Comparison of ENCODE assay signal across 8 cellular contexts in the genomic region with DNA sequence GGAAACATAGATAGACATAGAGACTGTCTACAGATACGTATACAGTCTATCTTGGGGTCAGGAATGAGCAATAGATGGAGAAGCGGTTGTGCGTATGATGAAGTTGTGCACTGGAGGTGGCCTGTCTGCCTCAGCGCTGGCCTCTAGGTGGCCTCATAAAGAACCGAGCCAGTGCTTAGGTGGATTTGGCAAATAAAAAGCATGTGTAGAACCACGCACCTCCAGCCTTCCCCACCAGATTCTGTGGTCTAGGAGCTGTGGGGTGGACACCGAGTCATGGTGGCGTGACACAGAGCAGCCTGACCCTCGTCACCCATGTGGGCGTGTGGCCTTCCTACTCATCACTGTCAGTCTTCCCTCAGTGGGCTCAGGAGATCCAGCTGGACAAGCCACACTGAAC.
A peak's percentile ranks its signal among the peaks of the same experiment; 100 is the strongest.
DNase-seq lines count a peak whose midpoint lies in the region; ATAC-seq and TF ChIP-seq lines count a peak whose summit lies in the region.

No MANE protein-coding gene starts in this region.

- DNase-seq in AG08395 (ENCODE audit: low spot score), result peak; percentile 31
- no peak for DNase-seq in WERI-Rb-1
- peak; percentile 36 for DNase-seq in fibroblast of pulmonary artery (ENCODE audit: low read depth)
- peak in 2 of 3 donors; percentile 31 to 51 for DNase-seq in stimulated activated CD4-positive, alpha-beta T cell treated with anti-CD3 and anti-CD28 coated beads, TNF-alpha, amount 100 ng/mL, for 48 hours (ENCODE audit: low read depth in 3 of 3)
- DNase-seq in AG20443 (ENCODE audit: low spot score), result no peak
- no peak for DNase-seq in coronary artery (ENCODE audit: low spot score)

- peaks cover 40% of the 10 kb centered on the region for H3K36me3 ChIP-seq in WERI-Rb-1

- no peak overlapping the region for H3K27ac ChIP-seq in WERI-Rb-1
- H3K27ac ChIP-seq in coronary artery, result peak overlapping the region in 1 of 2 donors; percentile 32

- no peaks in the 10 kb centered on the region for H3K9me3 ChIP-seq in WERI-Rb-1 (ENCODE audit: severe bottlenecking)

- no peaks in the 10 kb centered on the region for H3K27me3 ChIP-seq in WERI-Rb-1 (ENCODE audit: insufficient read depth, low read depth, severe bottlenecking)

- no peak overlapping the region for H3K4me3 ChIP-seq in GM12875 (ENCODE audit: low read depth, low read length)
- no peak overlapping the region for H3K4me3 ChIP-seq in WERI-Rb-1 (ENCODE audit: low read depth, low read length)
- H3K4me3 ChIP-seq in fibroblast of pulmonary artery (replicated peaks; ENCODE audit: low read depth, low read length), result no peak overlapping the region
- H3K4me3 ChIP-seq in coronary artery, result no peak overlapping the region

- no peak for ATAC-seq in HG03342 (IDR thresholded peaks at IDR 0.05; ENCODE audit: unreplicated experiment)

- peak; percentile 40; the same call in 1 of the 2 replicates for TF ChIP-seq CTCF in GM12875 (IDR thresholded peaks at IDR 0.05; ENCODE audit: borderline replicate concordance, insufficient read depth, low read depth, low read length)
- peak; percentile 82 for TF ChIP-seq CTCF in WERI-Rb-1 (IDR thresholded peaks at IDR 0.05; ENCODE audit: low read depth, low read length)
- peak; percentile 50 for TF ChIP-seq CTCF in fibroblast of pulmonary artery (IDR thresholded peaks at IDR 0.05; ENCODE audit: low read length, missing control alignments)
- TF ChIP-seq CTCF in coronary artery (IDR thresholded peaks at IDR 0.05), result no peak

Comparison
In these comparisons a context has a peak if more than half of its experiments do, and no peak if none do; other contexts are left out.
1. DNase-seq: peak in AG08395 (single experiment), fibroblast of pulmonary artery (single experiment) and stimulated activated CD4-positive, alpha-beta T cell treated with anti-CD3 and anti-CD28 coated beads, TNF-alpha, amount 100 ng/mL, for 48 hours (2 of 3); none in WERI-Rb-1 (single experiment), AG20443 (single experiment) and coronary artery (single experiment).